2 cellular contexts compared by ENCODE assay signal in the genomic region with DNA sequence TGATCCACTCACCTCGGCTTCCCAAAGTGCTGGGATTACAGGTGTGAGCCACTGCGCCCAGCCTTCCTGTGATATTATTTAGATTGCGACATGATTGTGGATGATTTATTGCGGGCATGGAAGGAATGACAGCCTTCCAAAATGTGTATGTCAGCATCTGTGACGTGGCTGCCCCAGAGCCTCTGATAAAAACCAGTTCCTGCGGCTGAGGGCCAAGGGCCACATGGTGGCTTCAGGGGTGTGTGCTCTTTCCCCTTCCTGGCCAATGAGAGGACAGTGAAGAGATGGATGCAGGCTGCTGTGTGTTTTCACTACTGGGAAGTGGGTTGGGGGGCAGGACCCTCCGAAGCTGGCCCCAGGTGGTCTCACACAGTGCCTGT.
TF ChIP-seq lines count a peak whose summit lies in the region.

No MANE protein-coding gene starts in this region.

TF ChIP-seq in IMR-90, 13 proteins besides CTCF, POLR2A, EP300 and RAD21:
- TF ChIP-seq MXI1 (IDR thresholded peaks at IDR 0.05; ENCODE audit: borderline replicate concordance, low read depth, low read length) (no peak), FOS (IDR thresholded peaks at IDR 0.05; ENCODE audit: low read depth, low read length) (no peak), CEBPB (IDR thresholded peaks at IDR 0.05; ENCODE audit: low read depth, low read length) (peak; percentile 72), SMC3 (IDR thresholded peaks at IDR 0.05; ENCODE audit: low read depth, low read length) (no peak), ELK1 (IDR thresholded peaks at IDR 0.05; ENCODE audit: borderline replicate concordance, low read depth, low read length) (no peak)

TF ChIP-seq in HepG2, 621 proteins besides CTCF, POLR2A, EP300 and RAD21:
- TF ChIP-seq NFIB (CRISPR knock-in tag; IDR thresholded peaks at IDR 0.05; ENCODE audit: borderline replicate concordance) (no peak), ZNF674 (CRISPR knock-in tag; IDR thresholded peaks at IDR 0.05; ENCODE audit: low read depth) (no peak), ZNF761 (CRISPR knock-in tag; conservative IDR thresholded peaks at IDR 0.05) (0 out of 2 replicates have a peak, but pooled peaks have one; percentile 13), MTA1 (CRISPR knock-in tag; IDR thresholded peaks at IDR 0.05; ENCODE audit: borderline replicate concordance) (no peak), MAFK (conservative IDR thresholded peaks at IDR 0.05 in 1 of 2, IDR thresholded peaks at IDR 0.05 in 1 of 2; ENCODE audit: low read length in 2 of 2) (peak; percentile 4 to 33; a peak in 2 of 4 replicates), CEBPB (IDR thresholded peaks at IDR 0.05; ENCODE audit: borderline replicate concordance, low read depth, low read length) (peak; percentile 69), SRSF9 (IDR thresholded peaks at IDR 0.05; ENCODE audit: borderline replicate concordance, insufficient read depth, low read depth, low read length, poor library complexity, severe bottlenecking) (no peak), XBP1 (CRISPR knock-in tag; IDR thresholded peaks at IDR 0.05) (no peak), MTF1 (CRISPR knock-in tag; IDR thresholded peaks at IDR 0.05) (no peak), ZNF564 (CRISPR knock-in tag; IDR thresholded peaks at IDR 0.05) (no peak), GRHL1 (CRISPR knock-in tag; conservative IDR thresholded peaks at IDR 0.05) (no peak), GFI1 (CRISPR knock-in tag; IDR thresholded peaks at IDR 0.05; ENCODE audit: borderline replicate concordance) (no peak), NFYB (CRISPR knock-in tag; IDR thresholded peaks at IDR 0.05) (peak; percentile 38; the same call in 1 of the 2 replicates), TOPORS (CRISPR knock-in tag; IDR thresholded peaks at IDR 0.05) (0 out of 2 replicates have a peak, but pooled peaks have one; percentile 27), DMAP1 (CRISPR knock-in tag; IDR thresholded peaks at IDR 0.05) (no peak)
- TF ChIP-seq, protein P1, sequence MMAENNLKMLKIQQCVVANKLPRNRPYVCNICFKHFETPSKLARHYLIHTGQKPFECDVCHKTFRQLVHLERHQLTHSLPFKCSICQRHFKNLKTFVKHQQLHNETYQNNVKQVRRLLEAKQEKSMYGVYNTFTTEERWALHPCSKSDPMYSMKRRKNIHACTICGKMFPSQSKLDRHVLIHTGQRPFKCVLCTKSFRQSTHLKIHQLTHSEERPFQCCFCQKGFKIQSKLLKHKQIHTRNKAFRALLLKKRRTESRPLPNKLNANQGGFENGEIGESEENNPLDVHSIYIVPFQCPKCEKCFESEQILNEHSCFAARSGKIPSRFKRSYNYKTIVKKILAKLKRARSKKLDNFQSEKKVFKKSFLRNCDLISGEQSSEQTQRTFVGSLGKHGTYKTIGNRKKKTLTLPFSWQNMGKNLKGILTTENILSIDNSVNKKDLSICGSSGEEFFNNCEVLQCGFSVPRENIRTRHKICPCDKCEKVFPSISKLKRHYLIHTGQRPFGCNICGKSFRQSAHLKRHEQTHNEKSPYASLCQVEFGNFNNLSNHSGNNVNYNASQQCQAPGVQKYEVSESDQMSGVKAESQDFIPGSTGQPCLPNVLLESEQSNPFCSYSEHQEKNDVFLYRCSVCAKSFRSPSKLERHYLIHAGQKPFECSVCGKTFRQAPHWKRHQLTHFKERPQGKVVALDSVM (CRISPR knock-in tag; IDR thresholded peaks at IDR 0.05): no peak
